ENCODE assay signal across 25 cellular contexts in genomic region chr1:78292361-78292760, GRCh38.
DNase-seq lines count a peak whose midpoint lies in the region; ATAC-seq and TF ChIP-seq lines count a peak whose summit lies in the region.
"Had no signal": no experiment of that assay in that cellular context is flagged by ENCODE, and none has a peak within 500 bp of the region (broad histone marks: within the 10 kb centered on the region; RNA-seq: fewer than 3 reads in every experiment).

No MANE protein-coding gene starts in this region.

- H3K36me3 ChIP-seq in GM23248 (ENCODE audit: low read depth): no peaks in the 10 kb centered on the region
- H3K36me3 ChIP-seq in breast epithelium: no peaks in the 10 kb centered on the region
- H3K36me3 ChIP-seq: brain microvascular endothelial cell, heart left ventricle, pancreas had no signal

- peaks cover 0 to 11% (median 3%) of the 10 kb centered on the region in 6 donors for H3K9me3 Mint-ChIP-seq in immature natural killer cell
- H3K9me3 Mint-ChIP-seq: activated naive CD8-positive, alpha-beta T cell treated with anti-CD3 and anti-CD28 coated beads, Interleukin-2, amount 50 U/mL, for 24 hours; activated T-helper 2 cell treated with anti-CD3 and anti-CD28 coated beads, Interferon-gamma antibody, Interleukin-2, Interleukin-4, amounts not matched to agents 10 μg/mL and 5 μg/mL and 100 μg/mL, durations not matched to agents 14 hours and 24 hours and 36 hours; CD8-positive, alpha-beta T cell; type B pancreatic cell had no signal

- H4K20me1 ChIP-seq in GM23248 (ENCODE audit: insufficient read depth): no peaks in the 10 kb centered on the region

- H3K27me3 ChIP-seq in GM23248 (replicated peaks; ENCODE audit: insufficient read depth): no peaks in the 10 kb centered on the region
- no peaks in the 10 kb centered on the region for H3K27me3 ChIP-seq in breast epithelium
- H3K27me3 ChIP-seq: brain microvascular endothelial cell, heart left ventricle, pancreas had no signal

- H3K4me3 ChIP-seq in GM23248 (no peak overlapping the region), breast epithelium (no peak overlapping the region), lower leg skin (ENCODE audit: low read depth, poor library complexity, severe bottlenecking) (no peak overlapping the region)
- H3K4me3 ChIP-seq: A549, heart left ventricle, lung, pancreas had no signal

- H3K9me3 ChIP-seq in GM23248 (ENCODE audit: low read depth): no peaks in the 10 kb centered on the region
- H3K9me3 ChIP-seq in breast epithelium: no peaks in the 10 kb centered on the region
- H3K9me3 ChIP-seq: A549, heart left ventricle, pancreas had no signal

- DNase-seq in AG08395 (ENCODE audit: low spot score) (peak; percentile 72), GM23248 (peak; percentile 85), breast epithelium (ENCODE audit: low spot score in 2 of 2) (no peak), lower leg skin (ENCODE audit: low spot score in 2 of 2) (peak; percentile 52 to 91), hypothalamus (lab: John Stamatoyannopoulos, UW) (no peak), immature natural killer cell (no peak)
- DNase-seq: activated CD4-positive, alpha-beta T cell treated with anti-CD3 and anti-CD28 coated beads for 4 hours; activated naive CD8-positive, alpha-beta T cell treated with anti-CD3 and anti-CD28 coated beads, Interleukin-2, amount 50 U/mL, for 24 hours; brain microvascular endothelial cell; CD8-positive, alpha-beta T cell; dermis blood vessel endothelial cell; naive B cell; NCI-H1048; NCI-H2029 treated with DMSO at 0.1 percent for 48 hours; NCI-H510A; pancreas; stimulated activated CD4-positive, alpha-beta T cell treated with anti-CD3 and anti-CD28 coated beads, Interleukin-2, amount 100 ng/mL, for 24 hours; stimulated activated naive CD8-positive, alpha-beta T cell treated with anti-CD3 and anti-CD28 coated beads, Interleukin-15, Interleukin-2, amounts not matched to agents 100 U/mL and 50 U/mL, for 24 hours had no signal

- no peak overlapping the region for H3K4me3 Mint-ChIP-seq in immature natural killer cell
- H3K4me3 Mint-ChIP-seq: activated naive CD8-positive, alpha-beta T cell treated with anti-CD3 and anti-CD28 coated beads, Interleukin-2, amount 50 U/mL, for 24 hours; CD8-positive, alpha-beta T cell; naive B cell; type B pancreatic cell had no signal

- H3K79me2 ChIP-seq in GM23248 (ENCODE audit: insufficient read depth): no peaks in the 10 kb centered on the region

- no peaks in the 10 kb centered on the region for H3K9me2 ChIP-seq in GM23248 (ENCODE audit: insufficient read depth)

- peaks cover 17% of the 10 kb centered on the region for H3F3A ChIP-seq in GM23248 (ENCODE audit: insufficient read depth)

- WGBS in GM23248 (ENCODE audit: low coverage in 1 of 2, low lambda C conversion rate in 2 of 2, missing lambda C conversion rate in 2 of 2), 2 experiments: 6 to 16% methylated on average over 3 of the region's 3 CpGs
- 26 to 45% methylated on average over 3 of the region's 3 CpGs for WGBS in lower leg skin, 2 donors

- intact Hi-C loops in breast epithelium (cut with DNase I; ENCODE audit: low total_unique reads) (no loop called here), lower leg skin (cut with DNase I; ENCODE audit: low total_unique reads) (no loop called here)

- H3K4me2 ChIP-seq in GM23248 (ENCODE audit: unreplicated experiment): peak overlapping the region; percentile 10
- H3K4me2 ChIP-seq: A549 had no signal

- H3K36me3 Mint-ChIP-seq in immature natural killer cell: no peaks in the 10 kb centered on the region
- H3K36me3 Mint-ChIP-seq: CD8-positive, alpha-beta T cell; naive B cell; type B pancreatic cell had no signal

- no peak overlapping the region for H3K9ac ChIP-seq in GM23248

- H3K4me1 Mint-ChIP-seq in immature natural killer cell: no peaks in the 10 kb centered on the region
- H3K4me1 Mint-ChIP-seq: activated naive CD8-positive, alpha-beta T cell treated with anti-CD3 and anti-CD28 coated beads, Interleukin-2, amount 50 U/mL, for 24 hours; naive B cell had no signal

- H3K27me3 Mint-ChIP-seq in immature natural killer cell (ENCODE audit: low read depth in 3 of 3): peaks cover 1 to 6% (median 2%) of the 10 kb centered on the region in 3 donors
- H3K27me3 Mint-ChIP-seq: activated naive CD8-positive, alpha-beta T cell treated with anti-CD3 and anti-CD28 coated beads, Interleukin-2, amount 50 U/mL, for 24 hours had no signal

- in situ Hi-C loops in GM23248 (cut with MboI): no loop called here

- ATAC-seq in GM19397 (IDR thresholded peaks at IDR 0.05; ENCODE audit: unreplicated experiment): no peak
- no peak for ATAC-seq in GM21576 (IDR thresholded peaks at IDR 0.05; ENCODE audit: unreplicated experiment)
- ATAC-seq: A549; activated naive CD8-positive, alpha-beta T cell treated with anti-CD3 and anti-CD28 coated beads, Interleukin-2, amount 50 U/mL, for 24 hours; CD8-positive, alpha-beta T cell; pancreas; stimulated activated naive CD8-positive, alpha-beta T cell treated with anti-CD3 and anti-CD28 coated beads, Interleukin-15, Interleukin-2, amounts not matched to agents 100 U/mL and 50 U/mL, for 24 hours had no signal

- no peak overlapping the region for H3K27ac Mint-ChIP-seq in immature natural killer cell
- H3K27ac Mint-ChIP-seq: activated naive CD8-positive, alpha-beta T cell treated with anti-CD3 and anti-CD28 coated beads, Interleukin-2, amount 50 U/mL, for 24 hours; activated T-helper 2 cell treated with anti-CD3 and anti-CD28 coated beads, Interferon-gamma antibody, Interleukin-2, Interleukin-4, amounts not matched to agents 10 μg/mL and 5 μg/mL and 100 μg/mL, durations not matched to agents 14 hours and 24 hours and 36 hours; CD8-positive, alpha-beta T cell; naive B cell; type B pancreatic cell had no signal

- H2AFZ ChIP-seq in GM23248: peak overlapping the region; percentile 1; the same call in 1 of the 2 replicates

- H3K27ac ChIP-seq in GM23248 (peak overlapping the region; percentile 33), breast epithelium (peak overlapping the region; percentile 16 to 26)
- H3K27ac ChIP-seq: A549, brain microvascular endothelial cell, pancreas had no signal

- peaks cover 28% of the 10 kb centered on the region for H3K4me1 ChIP-seq in GM23248 (ENCODE audit: insufficient read depth)
- H3K4me1 ChIP-seq in breast epithelium: no peaks in the 10 kb centered on the region
- H3K4me1 ChIP-seq: A549, heart left ventricle, pancreas had no signal

- TF ChIP-seq CTCF in breast epithelium (IDR thresholded peaks at IDR 0.05): no peak
- TF ChIP-seq CTCF in lower leg skin (IDR thresholded peaks at IDR 0.05): no peak

- no peak for TF ChIP-seq POLR2A in breast epithelium (IDR thresholded peaks at IDR 0.05)
- TF ChIP-seq POLR2A in lower leg skin (IDR thresholded peaks at IDR 0.05): no peak

Comparison
In these comparisons a context has a peak if more than half of its experiments do, and no peak if none do; other contexts are left out.
1. DNase-seq: peak in AG08395 (single experiment), GM23248 (single experiment) and lower leg skin (2 of 2); none in breast epithelium (0 of 2), hypothalamus (0 of 51) and immature natural killer cell (0 of 3).